ENCODE assay signal across 1 cellular context in the genomic region with DNA sequence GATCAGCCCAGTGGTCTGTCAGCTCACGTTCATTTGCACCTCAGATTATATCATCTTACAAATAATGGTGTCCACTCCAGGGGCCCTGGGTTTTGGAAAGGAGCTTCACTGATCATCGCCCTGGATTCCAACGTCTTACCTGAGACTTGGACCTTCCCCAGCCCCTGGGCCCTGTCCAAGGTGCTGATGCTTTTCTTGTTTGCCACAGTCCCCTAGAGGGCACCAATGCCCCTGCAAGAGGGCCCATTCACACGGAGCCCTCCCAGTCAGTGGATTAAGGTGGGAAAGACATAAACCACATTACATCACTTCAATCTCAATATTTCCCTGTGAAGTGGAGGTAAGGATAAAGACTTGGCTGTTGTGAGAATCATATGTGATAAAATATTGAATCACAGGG.
TF ChIP-seq lines count a peak whose summit lies in the region.

No MANE protein-coding gene starts in this region.

TF ChIP-seq in K562, 482 proteins besides CTCF, POLR2A, EP300 and RAD21 (continued from another document):
- TF ChIP-seq, protein P1, sequence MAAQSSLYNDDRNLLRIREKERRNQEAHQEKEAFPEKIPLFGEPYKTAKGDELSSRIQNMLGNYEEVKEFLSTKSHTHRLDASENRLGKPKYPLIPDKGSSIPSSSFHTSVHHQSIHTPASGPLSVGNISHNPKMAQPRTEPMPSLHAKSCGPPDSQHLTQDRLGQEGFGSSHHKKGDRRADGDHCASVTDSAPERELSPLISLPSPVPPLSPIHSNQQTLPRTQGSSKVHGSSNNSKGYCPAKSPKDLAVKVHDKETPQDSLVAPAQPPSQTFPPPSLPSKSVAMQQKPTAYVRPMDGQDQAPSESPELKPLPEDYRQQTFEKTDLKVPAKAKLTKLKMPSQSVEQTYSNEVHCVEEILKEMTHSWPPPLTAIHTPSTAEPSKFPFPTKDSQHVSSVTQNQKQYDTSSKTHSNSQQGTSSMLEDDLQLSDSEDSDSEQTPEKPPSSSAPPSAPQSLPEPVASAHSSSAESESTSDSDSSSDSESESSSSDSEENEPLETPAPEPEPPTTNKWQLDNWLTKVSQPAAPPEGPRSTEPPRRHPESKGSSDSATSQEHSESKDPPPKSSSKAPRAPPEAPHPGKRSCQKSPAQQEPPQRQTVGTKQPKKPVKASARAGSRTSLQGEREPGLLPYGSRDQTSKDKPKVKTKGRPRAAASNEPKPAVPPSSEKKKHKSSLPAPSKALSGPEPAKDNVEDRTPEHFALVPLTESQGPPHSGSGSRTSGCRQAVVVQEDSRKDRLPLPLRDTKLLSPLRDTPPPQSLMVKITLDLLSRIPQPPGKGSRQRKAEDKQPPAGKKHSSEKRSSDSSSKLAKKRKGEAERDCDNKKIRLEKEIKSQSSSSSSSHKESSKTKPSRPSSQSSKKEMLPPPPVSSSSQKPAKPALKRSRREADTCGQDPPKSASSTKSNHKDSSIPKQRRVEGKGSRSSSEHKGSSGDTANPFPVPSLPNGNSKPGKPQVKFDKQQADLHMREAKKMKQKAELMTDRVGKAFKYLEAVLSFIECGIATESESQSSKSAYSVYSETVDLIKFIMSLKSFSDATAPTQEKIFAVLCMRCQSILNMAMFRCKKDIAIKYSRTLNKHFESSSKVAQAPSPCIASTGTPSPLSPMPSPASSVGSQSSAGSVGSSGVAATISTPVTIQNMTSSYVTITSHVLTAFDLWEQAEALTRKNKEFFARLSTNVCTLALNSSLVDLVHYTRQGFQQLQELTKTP (IDR thresholded peaks at IDR 0.05; ENCODE audit: low read depth in 1 of 2, partially characterized antibody in 2 of 2), result peak in 1 of 2 experiments; percentile 85
- no peak for TF ChIP-seq CC2D1A (IDR thresholded peaks at IDR 0.05)
- no peak for TF ChIP-seq EGR1 (conservative IDR thresholded peaks at IDR 0.05)
- TF ChIP-seq PRMT5 (CRISPR knock-in tag; IDR thresholded peaks at IDR 0.05), result 0 out of 2 replicates have a peak, but pooled peaks have one; percentile 26
- TF ChIP-seq HOXB6 (CRISPR knock-in tag; IDR thresholded peaks at IDR 0.05; ENCODE audit: borderline replicate concordance), result no peak
- no peak for TF ChIP-seq MAFK (IDR thresholded peaks at IDR 0.05; ENCODE audit: low read length)
- no peak for TF ChIP-seq ZKSCAN3 (CRISPR knock-in tag; IDR thresholded peaks at IDR 0.05)
- no peak for TF ChIP-seq PHF20 (IDR thresholded peaks at IDR 0.05; ENCODE audit: partially characterized antibody)
- no peak for TF ChIP-seq NR2C2 (CRISPR knock-in tag; IDR thresholded peaks at IDR 0.05)
- no peak for TF ChIP-seq NR2C2 (tag; IDR thresholded peaks at IDR 0.05)
- TF ChIP-seq, protein P2, sequence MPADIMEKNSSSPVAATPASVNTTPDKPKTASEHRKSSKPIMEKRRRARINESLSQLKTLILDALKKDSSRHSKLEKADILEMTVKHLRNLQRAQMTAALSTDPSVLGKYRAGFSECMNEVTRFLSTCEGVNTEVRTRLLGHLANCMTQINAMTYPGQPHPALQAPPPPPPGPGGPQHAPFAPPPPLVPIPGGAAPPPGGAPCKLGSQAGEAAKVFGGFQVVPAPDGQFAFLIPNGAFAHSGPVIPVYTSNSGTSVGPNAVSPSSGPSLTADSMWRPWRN (IDR thresholded peaks at IDR 0.05; ENCODE audit: low read depth), result no peak
- no peak for TF ChIP-seq PHB (CRISPR knock-in tag; IDR thresholded peaks at IDR 0.05)
- no peak for TF ChIP-seq ELF2 (CRISPR knock-in tag; IDR thresholded peaks at IDR 0.05)
- no peak for TF ChIP-seq SMARCA4 (IDR thresholded peaks at IDR 0.05)
- TF ChIP-seq GATAD2A (IDR thresholded peaks at IDR 0.05), result no peak
TF ChIP-seq in K562: peak in this region for 16.
